Comparison of ENCODE assay signal across 23 cellular contexts in the genomic region with DNA sequence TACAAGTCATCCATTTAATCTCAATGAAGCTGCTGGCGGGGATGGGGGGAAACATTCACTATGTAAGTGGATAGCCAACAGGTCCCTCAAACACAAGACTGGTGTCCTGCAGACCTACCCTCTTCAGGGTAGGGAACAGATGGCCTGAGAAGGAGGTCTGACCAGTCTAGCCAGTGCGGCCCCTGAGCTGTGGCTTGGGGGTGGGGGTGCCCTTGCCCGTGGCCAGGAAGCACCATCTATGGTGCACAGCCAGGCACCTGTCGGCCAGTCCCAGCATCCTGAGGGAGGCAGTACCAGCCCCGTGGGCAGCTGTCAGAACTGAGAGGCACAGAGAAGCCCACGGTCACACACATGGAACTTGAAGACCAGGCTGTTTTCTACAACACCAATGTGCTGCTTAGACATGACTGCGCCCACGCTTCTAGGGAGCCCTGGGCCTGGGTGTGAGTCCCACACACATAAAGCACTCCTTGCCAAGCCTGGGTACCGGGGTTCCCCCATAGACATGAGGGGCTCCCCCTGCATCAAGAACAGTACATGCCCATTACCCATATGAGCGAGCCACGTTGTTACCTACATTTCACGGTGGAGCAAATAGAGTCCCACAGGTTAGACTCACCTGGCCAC. TPM values are rescaled to one million over a fixed set of nuclear protein-coding genes. Genes with fewer than 3 reads are reported as not detected.
A peak's percentile ranks its signal among the peaks of the same experiment; 100 is the strongest.
DNase-seq lines count a peak whose midpoint lies in the region; ATAC-seq and TF ChIP-seq lines count a peak whose summit lies in the region.
"Had no signal": no experiment of that assay in that cellular context is flagged by ENCODE, and none has a peak within 500 bp of the region (broad histone marks: within the 10 kb centered on the region; RNA-seq: fewer than 3 reads in every experiment).

No MANE protein-coding gene starts in this region.

- H3K9me3 Mint-ChIP-seq in activated CD4-positive, alpha-beta memory T cell treated with anti-CD3 and anti-CD28 coated beads for 36 hours: no peaks in the 10 kb centered on the region
- H3K9me3 Mint-ChIP-seq in activated CD4-positive, alpha-beta memory T cell treated with anti-CD3 and anti-CD28 coated beads, Interleukin-2, amount 10 ng/mL, durations not matched to agents 7 days and 5 days: no peaks in the 10 kb centered on the region
- H3K9me3 Mint-ChIP-seq: activated T-helper 2 cell treated with anti-CD3 and anti-CD28 coated beads, Interferon-gamma antibody, Interleukin-2, Interleukin-4, amounts not matched to agents 10 μg/mL and 5 μg/mL and 100 μg/mL, durations not matched to agents 14 hours and 24 hours and 36 hours; CD4-positive, alpha-beta T cell; GM23338; nephron had no signal

- peaks cover 0 to 3% (median 0%) of the 10 kb centered on the region in 3 experiments for H3K27me3 ChIP-seq in neuronal stem cell (ENCODE audit: control insufficient read depth in 3 of 3, insufficient read depth in 3 of 3, low read depth in 1 of 3, low read length in 3 of 3)
- H3K27me3 ChIP-seq: pancreas, vagina had no signal

- no peak overlapping the region for H2BK120ac ChIP-seq in neuronal stem cell (ENCODE audit: low read depth, low read length)

- POLR2A ChIA-PET in activated CD4-positive, alpha-beta memory T cell treated with anti-CD3 and anti-CD28 coated beads for 36 hours (lab: Charles Lee): no interaction called here
- POLR2A ChIA-PET in activated CD4-positive, alpha-beta memory T cell treated with anti-CD3 and anti-CD28 coated beads, Interleukin-2, amount 10 ng/mL, durations not matched to agents 7 days and 5 days (lab: Charles Lee): interaction anchor here (1.6 kb wide), 1 partner anchor 10 kb away, joined by 4 read pairs; no protein-coding TSS in a partner anchor

- H3K4me1 ChIP-seq in neuronal stem cell (ENCODE audit: control insufficient read depth in 2 of 2, insufficient read depth in 1 of 2, low read depth in 1 of 2, low read length in 2 of 2): peaks cover 11 to 13% of the 10 kb centered on the region in 2 donors
- H3K4me1 ChIP-seq: lower lobe of right lung, pancreas had no signal

- no peak overlapping the region for H3K14ac ChIP-seq in neuronal stem cell (ENCODE audit: low read length)

- H3K4me1 Mint-ChIP-seq in activated CD4-positive, alpha-beta memory T cell treated with anti-CD3 and anti-CD28 coated beads for 36 hours (ENCODE audit: low read depth): peaks cover 4% of the 10 kb centered on the region
- H3K4me1 Mint-ChIP-seq in activated CD4-positive, alpha-beta memory T cell treated with anti-CD3 and anti-CD28 coated beads, Interleukin-2, amount 10 ng/mL, durations not matched to agents 7 days and 5 days: peaks cover 23% of the 10 kb centered on the region

- H3K4me3 ChIP-seq in neuronal stem cell (ENCODE audit: low read length in 2 of 2): peak overlapping the region in 1 of 2 donors; percentile 60
- H3K4me3 ChIP-seq: GM23338, lower lobe of right lung, pancreas, vagina had no signal

- DNase-seq in activated CD4-positive, alpha-beta memory T cell treated with anti-CD3 and anti-CD28 coated beads for 36 hours: peak; percentile 40
- no peak for DNase-seq in activated CD4-positive, alpha-beta memory T cell treated with anti-CD3 and anti-CD28 coated beads, Interleukin-2, amount 10 ng/mL, durations not matched to agents 7 days and 5 days
- DNase-seq in GM10266 (ENCODE audit: extremely low spot score) (peak; percentile 20), SK-N-DZ (ENCODE audit: low spot score) (peak; percentile 4), neuronal stem cell (ENCODE audit: low spot score) (no peak), RKO (ENCODE audit: low spot score) (no peak), NCI-H1417 treated with DMSO at 0.1 percent for 48 hours (lab: John Stamatoyannopoulos, UW) (no peak)
- DNase-seq: activated CD4-positive, alpha-beta T cell treated with anti-CD3 and anti-CD28 coated beads for 1 hour; CD4-positive, alpha-beta T cell; cerebellar nuclear complex; islet precursor cell; lower lobe of right lung; stimulated activated CD4-positive, alpha-beta T cell treated with anti-CD3 and anti-CD28 coated beads, Interleukin-4, amount 100 ng/mL, for 4 hours; stimulated activated naive CD4-positive, alpha-beta T cell treated with Interleukin-2 at 50 U/mL for 16 hours; T-helper 2 cell had no signal

- H3K4me3 Mint-ChIP-seq in activated CD4-positive, alpha-beta memory T cell treated with anti-CD3 and anti-CD28 coated beads for 36 hours: no peak overlapping the region
- H3K4me3 Mint-ChIP-seq in activated CD4-positive, alpha-beta memory T cell treated with anti-CD3 and anti-CD28 coated beads, Interleukin-2, amount 10 ng/mL, durations not matched to agents 7 days and 5 days: no peak overlapping the region
- H3K4me3 Mint-ChIP-seq: CD4-positive, alpha-beta T cell; GM23338; nephron had no signal

- no peak overlapping the region for H3K27ac ChIP-seq in neuronal stem cell (replicated peaks; ENCODE audit: low read length)
- H3K27ac ChIP-seq: HL-60, lower lobe of right lung, pancreas, thoracic aorta, vagina had no signal

- H2BK15ac ChIP-seq in neuronal stem cell (ENCODE audit: low read length): no peak overlapping the region

- H3K36me3 Mint-ChIP-seq in activated CD4-positive, alpha-beta memory T cell treated with anti-CD3 and anti-CD28 coated beads for 36 hours: peaks cover 3% of the 10 kb centered on the region
- H3K36me3 Mint-ChIP-seq in activated CD4-positive, alpha-beta memory T cell treated with anti-CD3 and anti-CD28 coated beads, Interleukin-2, amount 10 ng/mL, durations not matched to agents 7 days and 5 days (ENCODE audit: low read depth): no peaks in the 10 kb centered on the region

- no peak overlapping the region for H2AK5ac ChIP-seq in neuronal stem cell (ENCODE audit: low read depth, low read length)

- H3K9ac ChIP-seq in neuronal stem cell (ENCODE audit: low read depth, low read length, poor library complexity): peak overlapping the region; percentile 47

- no CpG with 5 or more reads among the region's 12 CpGs for WGBS in neuronal stem cell (ENCODE audit: extremely low coverage in 2 of 2, insufficient read length in 2 of 2, insufficient replicate concordance in 1 of 2), 2 donors

- CTCF ChIA-PET in activated CD4-positive, alpha-beta memory T cell treated with anti-CD3 and anti-CD28 coated beads for 36 hours (lab: Charles Lee): interaction anchor here (1.0 to 5.8 kb wide), 3 partner anchors 10 to 20 kb away, joined by 3 to 31 read pairs (median 13); no protein-coding TSS in a partner anchor
- CTCF ChIA-PET in activated CD4-positive, alpha-beta memory T cell treated with anti-CD3 and anti-CD28 coated beads, Interleukin-2, amount 10 ng/mL, durations not matched to agents 7 days and 5 days (lab: Charles Lee): interaction anchor here (1.2 to 2.5 kb wide), 2 partner anchors 10 to 15 kb away, joined by 7 read pairs; no protein-coding TSS in a partner anchor

- H3K4ac ChIP-seq in neuronal stem cell (ENCODE audit: low read length): no peak overlapping the region

- no peak overlapping the region for H3K27ac Mint-ChIP-seq in activated CD4-positive, alpha-beta memory T cell treated with anti-CD3 and anti-CD28 coated beads for 36 hours
- no peak overlapping the region for H3K27ac Mint-ChIP-seq in activated CD4-positive, alpha-beta memory T cell treated with anti-CD3 and anti-CD28 coated beads, Interleukin-2, amount 10 ng/mL, durations not matched to agents 7 days and 5 days
- H3K27ac Mint-ChIP-seq: activated T-helper 2 cell treated with anti-CD3 and anti-CD28 coated beads, Interferon-gamma antibody, Interleukin-2, Interleukin-4, amounts not matched to agents 10 μg/mL and 5 μg/mL and 100 μg/mL, durations not matched to agents 14 hours and 24 hours and 36 hours; CD4-positive, alpha-beta T cell; GM23338; nephron had no signal

- no peak overlapping the region for H3K23ac ChIP-seq in neuronal stem cell (ENCODE audit: low read depth, low read length, poor library complexity)

- no peak overlapping the region for H3K4me2 ChIP-seq in neuronal stem cell (ENCODE audit: insufficient read depth, low read length, poor library complexity, severe bottlenecking)
- H3K4me2 ChIP-seq: GM23338 had no signal

- no peak overlapping the region for H4K91ac ChIP-seq in neuronal stem cell (ENCODE audit: low read depth, low read length, poor library complexity)

- peaks cover 4% of the 10 kb centered on the region for H3K27me3 Mint-ChIP-seq in activated CD4-positive, alpha-beta memory T cell treated with anti-CD3 and anti-CD28 coated beads for 36 hours
- peaks cover 2% of the 10 kb centered on the region for H3K27me3 Mint-ChIP-seq in activated CD4-positive, alpha-beta memory T cell treated with anti-CD3 and anti-CD28 coated beads, Interleukin-2, amount 10 ng/mL, durations not matched to agents 7 days and 5 days
- H3K27me3 Mint-ChIP-seq: CD4-positive, alpha-beta T cell had no signal

- no peak overlapping the region for H2BK5ac ChIP-seq in neuronal stem cell (ENCODE audit: low read length)

- no peak overlapping the region for H2AFZ ChIP-seq in neuronal stem cell (ENCODE audit: low read length)
- H2AFZ ChIP-seq: GM23338 had no signal

- no peaks in the 10 kb centered on the region for H3K9me3 ChIP-seq in neuronal stem cell (replicated peaks in 1 of 2; ENCODE audit: control insufficient read depth in 2 of 2, insufficient read depth in 1 of 2, low read depth in 1 of 2, low read length in 2 of 2)
- H3K9me3 ChIP-seq: lower lobe of right lung, pancreas, thoracic aorta, vagina had no signal

- no peak overlapping the region for H2BK12ac ChIP-seq in neuronal stem cell (ENCODE audit: low read length)

- H3K79me1 ChIP-seq in neuronal stem cell (ENCODE audit: low read depth, low read length): no peaks in the 10 kb centered on the region

- no peak for TF ChIP-seq CTCF in GM10266 (IDR thresholded peaks at IDR 0.05; ENCODE audit: control insufficient read depth, insufficient read depth, low read depth, missing control alignments)

- intact Hi-C loops in activated CD4-positive, alpha-beta memory T cell treated with anti-CD3 and anti-CD28 coated beads for 36 hours (cut with micrococcal nuclease): no loop called here

- H3K36me3 ChIP-seq in neuronal stem cell (replicated peaks in 1 of 2; ENCODE audit: control insufficient read depth in 2 of 2, insufficient read depth in 2 of 2, low read length in 2 of 2): peaks cover 0 to 2% of the 10 kb centered on the region in 2 donors
- H3K36me3 ChIP-seq: lower lobe of right lung, pancreas, thoracic aorta, vagina had no signal

- H3K18ac ChIP-seq in neuronal stem cell (ENCODE audit: low read length): peak overlapping the region; percentile 3

- no peak for ATAC-seq in HG03354 (IDR thresholded peaks at IDR 0.05; ENCODE audit: poor library complexity, severe bottlenecking, unreplicated experiment)

- no peak overlapping the region for H4K8ac ChIP-seq in neuronal stem cell (ENCODE audit: low read depth, low read length)

RNA-seq across cellular contexts. Expression of a gene that starts 40.9 kb away (rescaled TPM):
- 10 to 100 TPM; 68.9 to 69.9 TPM for total RNA-seq in activated CD4-positive, alpha-beta memory T cell treated with anti-CD3 and anti-CD28 coated beads for 36 hours
- 10 to 100 TPM; 45.9 to 46.6 TPM for total RNA-seq in activated CD4-positive, alpha-beta memory T cell treated with anti-CD3 and anti-CD28 coated beads, Interleukin-2, amount 10 ng/mL, durations not matched to agents 7 days and 5 days
- polyA plus RNA-seq in SK-N-DZ (2014; cell fraction: cytosol; rRNA removed): 73.7 and 89.4 TPM in 2 replicates
- polyA plus RNA-seq in SK-N-DZ (2014; cell fraction: nucleus; rRNA removed): 36.9 and 47.1 TPM in 2 replicates
- polyA plus RNA-seq in neuronal stem cell (2013, experiment 1 of 2): 48.2 TPM
- polyA plus RNA-seq in neuronal stem cell (2013, experiment 2 of 2): 49.5 TPM

Comparison
In these comparisons a context has a peak if more than half of its experiments do, and no peak if none do; other contexts are left out.
1. DNase-seq: peak in activated CD4-positive, alpha-beta memory T cell treated with anti-CD3 and anti-CD28 coated beads for 36 hours (single experiment), GM10266 (single experiment) and SK-N-DZ (single experiment); none in activated CD4-positive, alpha-beta memory T cell treated with anti-CD3 and anti-CD28 coated beads, Interleukin-2, amount 10 ng/mL, durations not matched to agents 7 days and 5 days (single experiment), neuronal stem cell (single experiment), RKO (single experiment) and NCI-H1417 treated with DMSO at 0.1 percent for 48 hours (single experiment).